9 cellular contexts compared by ENCODE assay signal in the genomic region with DNA sequence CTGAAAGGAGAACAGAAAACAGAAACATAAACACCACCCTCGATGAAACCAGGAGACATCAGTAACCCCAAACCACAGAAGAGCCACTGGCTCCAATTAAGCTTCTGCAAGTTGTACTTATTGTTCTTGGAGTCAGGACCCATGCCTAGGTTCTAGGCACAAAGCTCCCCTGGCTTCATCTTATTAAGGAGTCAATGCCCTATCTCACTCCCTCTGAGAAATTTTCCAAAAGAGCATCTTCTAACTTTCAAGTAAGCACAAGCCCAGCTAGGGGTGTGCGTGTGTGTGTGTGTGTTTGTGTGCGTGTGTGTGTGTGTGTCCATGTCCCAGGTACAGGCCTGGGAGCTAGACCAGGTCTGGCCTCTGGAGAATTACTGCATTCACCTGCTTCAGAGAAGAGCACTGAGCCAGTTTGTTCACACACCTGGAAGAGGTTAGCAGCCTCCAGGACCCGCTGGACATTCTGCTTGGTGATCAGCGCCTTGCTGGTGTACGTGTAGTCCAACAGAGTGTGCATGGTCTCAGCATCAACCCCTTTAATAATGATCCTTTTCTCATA. TPM values are rescaled to one million over a fixed set of nuclear protein-coding genes. Genes with fewer than 3 reads are reported as not detected.
A peak's percentile ranks its signal among the peaks of the same experiment; 100 is the strongest.
DNase-seq lines count a peak whose midpoint lies in the region; ATAC-seq, FAIRE-seq and TF ChIP-seq lines count a peak whose summit lies in the region.
"Had no signal": no experiment of that assay in that cellular context is flagged by ENCODE, and none has a peak within 500 bp of the region (broad histone marks: within the 10 kb centered on the region; RNA-seq: fewer than 3 reads in every experiment).

No MANE protein-coding gene starts in this region.

- peaks cover 23 to 24% of the 10 kb centered on the region in 2 donors for H3K4me1 Mint-ChIP-seq in natural killer cell

- no peak overlapping the region for H3K4me3 Mint-ChIP-seq in natural killer cell

- intact Hi-C loops in natural killer cell (cut with micrococcal nuclease) = no loop called here

- H3K9me3 Mint-ChIP-seq in natural killer cell = peaks cover 0 to 2% of the 10 kb centered on the region in 2 donors

- no peaks in the 10 kb centered on the region for H3K27me3 Mint-ChIP-seq in natural killer cell (ENCODE audit: low read depth in 2 of 2)

- FAIRE-seq in D721Med (lab: Jason Lieb, UNC) = no peak

- H3K27ac Mint-ChIP-seq in natural killer cell = peak overlapping the region; percentile 63 to 81

- TF ChIP-seq CTCF in natural killer cell (IDR thresholded peaks at IDR 0.05) (no peak), D721Med (IDR thresholded peaks at IDR 0.05; ENCODE audit: insufficient read depth, missing control alignments) (no peak)

- peak; percentile 39 for DNase-seq in NAMALWA (ENCODE audit: low spot score)
- DNase-seq in natural killer cell = no peak
- no peak for DNase-seq in GDM1 (lab: John Stamatoyannopoulos, UW)
- no peak for DNase-seq in D721Med (ENCODE audit: insufficient read length, low spot score)
- no peak for DNase-seq in NCI-H510A (lab: John Stamatoyannopoulos, UW)
- no peak for DNase-seq in DMS 273 (lab: John Stamatoyannopoulos, UW; ENCODE audit: unreplicated experiment)
- DNase-seq: activated CD4-positive, CD25-positive, alpha-beta regulatory T cell had no signal

- ATAC-seq in GM18909 (IDR thresholded peaks at IDR 0.05; ENCODE audit: poor library complexity, unreplicated experiment) (peak; percentile 75), HG02759 (IDR thresholded peaks at IDR 0.05; ENCODE audit: unreplicated experiment) (peak; percentile 82), natural killer cell (peak; percentile 53 to 56 (median 55))

- no peaks in the 10 kb centered on the region for H3K36me3 Mint-ChIP-seq in natural killer cell

RNA-seq across cellular contexts. Expression of a gene that starts 28.0 kb away (rescaled TPM):
- 10 to 100 TPM; 10.9 to 17.3 (median 13.6) TPM for total RNA-seq in natural killer cell
